In the genomic region with DNA sequence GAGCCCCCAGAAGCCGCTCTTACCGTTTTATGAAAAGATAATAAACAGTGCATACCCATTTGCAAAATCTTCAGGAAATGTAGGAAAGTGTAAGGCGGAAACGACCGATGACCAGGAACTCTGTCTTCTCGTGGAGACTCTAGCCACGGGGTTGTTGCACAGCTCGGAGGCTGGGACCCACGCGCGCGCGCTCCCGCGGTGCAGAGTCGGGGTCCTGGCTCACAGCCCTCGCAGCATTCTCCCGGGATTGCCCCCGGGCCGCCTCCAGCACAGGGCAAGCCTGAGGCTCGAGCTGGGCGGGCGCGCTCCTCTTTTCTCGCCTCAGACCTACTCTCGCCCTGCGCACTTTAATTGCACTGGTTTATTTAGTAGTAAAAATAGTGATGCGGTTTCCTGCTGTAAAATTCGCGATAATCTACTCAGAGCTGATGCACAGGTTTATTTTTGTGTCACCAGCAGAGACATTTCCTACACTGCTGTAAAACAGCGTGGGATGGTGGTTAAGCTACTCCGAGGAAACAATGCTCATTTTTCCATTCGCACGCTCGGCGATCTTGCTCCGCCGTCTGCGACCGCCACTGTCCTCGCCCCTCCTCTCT, we compare ENCODE assay signal across 7 cellular contexts. TPM values are rescaled to one million over a fixed set of nuclear protein-coding genes. Genes with fewer than 3 reads are reported as not detected.
DNase-seq lines count a peak whose midpoint lies in the region; ATAC-seq, FAIRE-seq and TF ChIP-seq lines count a peak whose summit lies in the region.
"Had no signal": no experiment of that assay in that cellular context is flagged by ENCODE, and none has a peak within 500 bp of the region (broad histone marks: within the 10 kb centered on the region; RNA-seq: fewer than 3 reads in every experiment).

No MANE protein-coding gene starts in this region.

- peaks cover 0 to 11% of the 10 kb centered on the region in 2 donors for H3K4me1 ChIP-seq in lung (ENCODE audit: control insufficient read depth in 2 of 2, insufficient read depth in 2 of 2, low read length in 2 of 2)

- FAIRE-seq in GM19239 (lab: Jason Lieb, UNC), result peak; percentile 58
- FAIRE-seq in H54 (lab: Jason Lieb, UNC), result no peak
- FAIRE-seq: TTC549 had no signal

- H3K27ac ChIP-seq in lung (ENCODE audit: low read depth in 1 of 2, low read length in 1 of 2), result peak overlapping the region; percentile 26 to 78

- WGBS in lung, 2 donors, result 0% methylated on average over 41 of the region's 41 CpGs

- no peaks in the 10 kb centered on the region for H3K36me3 ChIP-seq in lung (ENCODE audit: control insufficient read depth in 2 of 2, insufficient read depth in 2 of 2, low read length in 2 of 2)

- no peak for TF ChIP-seq POLR2A in H54 (IDR thresholded peaks at IDR 0.05; ENCODE audit: low read depth, low read length)

- H3K4me3 ChIP-seq in lung, result peak overlapping the region; percentile 73

- no peaks in the 10 kb centered on the region for H3K9me3 ChIP-seq in lung (ENCODE audit: control insufficient read depth in 2 of 2, insufficient read depth in 1 of 2, low read length in 1 of 2)

- H3K27me3 ChIP-seq in lung (ENCODE audit: control insufficient read depth, insufficient read depth), result no peaks in the 10 kb centered on the region

- DNase-seq in GM19239 (ENCODE audit: insufficient read length, low spot score), result no peak
- DNase-seq in activated effector memory CD4-positive, alpha-beta T cell treated with Interleukin-2 at 50 U/mL for 16 hours, result peak; percentile 32
- DNase-seq in lung (ENCODE audit: low spot score), result no peak
- DNase-seq in H54 (ENCODE audit: insufficient read length, low spot score), result no peak
- DNase-seq in putamen (ENCODE audit: low spot score), result no peak

- no peak for ATAC-seq in lung (ENCODE audit: insufficient read depth, low FRiP score)
- ATAC-seq in GM19455 (IDR thresholded peaks at IDR 0.05; ENCODE audit: unreplicated experiment), result no peak

- TF ChIP-seq CTCF in lung (IDR thresholded peaks at IDR 0.05; ENCODE audit: control extremely low read depth, extremely low read depth), result no peak

RNA-seq across cellular contexts. Expression of gene TRIM7, which starts 15.5 kb away (rescaled TPM):
- 1 to 10 TPM in 1 of 2 donors, under 1 TPM in 1; 0.46 to 3.8 TPM for total RNA-seq in lung
- polyA plus RNA-seq in lung, result 1 to 10 TPM; 1.2 to 3.6 TPM

RNA-seq across cellular contexts. Expression of gene TRIM41, which starts 33.6 kb away (rescaled TPM):
- 10 to 100 TPM; 13.1 to 38.6 TPM for total RNA-seq in lung
- 10 to 100 TPM; 20.3 to 24.1 TPM for polyA plus RNA-seq in lung

RNA-seq across cellular contexts. Expression of gene OR2V2, which starts 42.1 kb away (rescaled TPM):
- total RNA-seq in lung, result not detected
- polyA plus RNA-seq in lung, result not detected

RNA-seq across cellular contexts. Expression of gene RACK1, which starts 54.2 kb away (rescaled TPM):
- total RNA-seq in lung, result 1,000 to 10,000 TPM; 1,254 to 2,994 TPM
- polyA plus RNA-seq in lung, result 1,000 to 10,000 TPM; 1,850 to 2,028 TPM

RNA-seq across cellular contexts. Expression of gene OR2V1, which starts 58.5 kb away (rescaled TPM):
- total RNA-seq in lung, result not detected
- polyA plus RNA-seq in lung, result not detected
